ENCODE assay signal across 1 cellular context in the genomic region with DNA sequence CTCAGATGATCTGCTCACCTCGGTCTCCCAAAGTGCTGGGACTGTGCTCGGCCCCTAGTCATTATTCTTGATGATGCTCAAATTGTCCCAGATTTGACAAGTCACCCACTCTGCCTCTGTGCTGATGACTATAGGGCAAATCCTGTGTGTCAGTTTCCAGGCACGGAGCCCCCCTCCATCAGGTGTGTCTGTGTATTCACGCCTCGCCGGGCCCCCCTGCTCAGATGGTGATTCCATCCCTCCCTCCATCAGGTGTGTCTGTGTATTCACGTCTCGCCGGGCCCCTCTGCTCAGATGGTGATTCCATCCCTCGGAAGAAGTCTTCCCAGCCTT.
TF ChIP-seq lines count a peak whose summit lies in the region.

No MANE protein-coding gene starts in this region.

TF ChIP-seq in K562, 482 proteins besides CTCF, POLR2A, EP300 and RAD21:
- TF ChIP-seq HDAC6 (IDR thresholded peaks at IDR 0.05; ENCODE audit: low read depth, low read length) (no peak), ZBTB5 (IDR thresholded peaks at IDR 0.05) (no peak), ZNF41 (CRISPR knock-in tag; conservative IDR thresholded peaks at IDR 0.05) (no peak), ZZZ3 (IDR thresholded peaks at IDR 0.05) (no peak), SAFB (IDR thresholded peaks at IDR 0.05; ENCODE audit: borderline replicate concordance, low read depth, low read length) (no peak), ZBTB7A (IDR thresholded peaks at IDR 0.05; ENCODE audit: borderline replicate concordance, control insufficient read depth, low read depth, low read length) (no peak), NONO (IDR thresholded peaks at IDR 0.05; ENCODE audit: low read depth in 2 of 2, low read length in 1 of 2) (no peak)
